Comparison of ENCODE assay signal across 8 cellular contexts in the genomic region with DNA sequence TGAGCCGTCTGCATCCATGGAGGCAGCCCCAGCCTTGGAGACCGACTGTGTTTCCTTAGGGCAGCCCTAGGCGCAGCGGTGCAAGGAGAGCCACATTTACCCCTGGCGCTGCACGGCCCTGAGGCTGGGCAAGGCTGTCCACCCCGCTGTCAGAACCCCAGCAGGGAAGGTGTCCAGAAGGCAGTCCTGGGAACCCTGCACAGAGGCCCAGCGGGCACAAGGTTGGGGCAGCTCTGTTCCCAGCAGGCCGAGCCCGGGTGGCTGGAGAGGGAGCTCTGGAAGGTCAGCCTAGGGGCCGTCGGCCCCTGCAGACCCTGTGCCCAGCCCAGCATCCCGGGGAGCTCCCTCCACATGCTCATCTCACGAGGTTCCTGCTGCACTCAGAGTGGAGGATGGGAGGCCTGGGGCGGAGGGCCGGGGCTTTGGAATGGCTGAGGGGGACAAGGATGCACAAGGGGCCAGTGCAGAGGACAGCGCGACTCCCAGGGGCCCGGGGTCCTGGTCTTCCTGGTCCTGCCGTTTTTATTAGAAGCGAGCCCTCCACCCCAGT. TPM values are rescaled to one million over a fixed set of nuclear protein-coding genes. Genes with fewer than 3 reads are reported as not detected.
DNase-seq lines count a peak whose midpoint lies in the region; ATAC-seq and TF ChIP-seq lines count a peak whose summit lies in the region.

No MANE protein-coding gene starts in this region.

- H3K36me3 Mint-ChIP-seq in activated T-cell treated with anti-CD3 and anti-CD28 coated beads, Interleukin-2, amount 50 U/mL, for 24 hours (ENCODE audit: low read depth) = no peaks in the 10 kb centered on the region

- TF ChIP-seq CTCF in brain microvascular endothelial cell (IDR thresholded peaks at IDR 0.05; ENCODE audit: low read depth, low read length, missing control alignments) (no peak), left lung (IDR thresholded peaks at IDR 0.05) (no peak), upper lobe of right lung (IDR thresholded peaks at IDR 0.05) (no peak)

- no peak overlapping the region for H3K27ac ChIP-seq in brain microvascular endothelial cell
- no peak overlapping the region for H3K27ac ChIP-seq in left lung
- no peak overlapping the region for H3K27ac ChIP-seq in upper lobe of right lung

- H3K27me3 Mint-ChIP-seq in activated T-cell treated with anti-CD3 and anti-CD28 coated beads, Interleukin-2, amount 50 U/mL, for 24 hours = peaks cover 58% of the 10 kb centered on the region

- H3K4me3 ChIP-seq in brain microvascular endothelial cell (ENCODE audit: low read depth, low read length) (peak overlapping the region; percentile 47), left lung (peak overlapping the region; percentile 28 to 43), upper lobe of right lung (peak overlapping the region; percentile 45)

- H3K36me3 ChIP-seq in brain microvascular endothelial cell (replicated peaks) (no peaks in the 10 kb centered on the region), left lung (no peaks in the 10 kb centered on the region), upper lobe of right lung (no peaks in the 10 kb centered on the region)

- no peak for ATAC-seq in left lung
- no peak for ATAC-seq in upper lobe of right lung
- no peak for ATAC-seq in HG03045 (IDR thresholded peaks at IDR 0.05; ENCODE audit: unreplicated experiment)

- H3K4me1 ChIP-seq in left lung = peaks cover 10 to 23% of the 10 kb centered on the region in 2 donors
- peaks cover 15% of the 10 kb centered on the region for H3K4me1 ChIP-seq in upper lobe of right lung

- no peaks in the 10 kb centered on the region for H3K27me3 ChIP-seq in brain microvascular endothelial cell (replicated peaks)
- peaks cover 0 to 90% of the 10 kb centered on the region in 2 donors for H3K27me3 ChIP-seq in left lung
- peaks cover 13% of the 10 kb centered on the region for H3K27me3 ChIP-seq in upper lobe of right lung

- no peak overlapping the region for H3K27ac Mint-ChIP-seq in activated T-cell treated with anti-CD3 and anti-CD28 coated beads, Interleukin-2, amount 50 U/mL, for 24 hours

- H3K9me3 Mint-ChIP-seq in activated T-cell treated with anti-CD3 and anti-CD28 coated beads, Interleukin-2, amount 50 U/mL, for 24 hours = no peaks in the 10 kb centered on the region

- peaks cover 6% of the 10 kb centered on the region for H3K4me1 Mint-ChIP-seq in activated T-cell treated with anti-CD3 and anti-CD28 coated beads, Interleukin-2, amount 50 U/mL, for 24 hours (ENCODE audit: low read depth)

- H3K9me3 ChIP-seq in left lung = no peaks in the 10 kb centered on the region
- H3K9me3 ChIP-seq in upper lobe of right lung = no peaks in the 10 kb centered on the region

- peak overlapping the region; percentile 47 for H3K4me3 Mint-ChIP-seq in activated T-cell treated with anti-CD3 and anti-CD28 coated beads, Interleukin-2, amount 50 U/mL, for 24 hours

- DNase-seq in activated T-cell treated with anti-CD3 and anti-CD28 coated beads, Interleukin-2, amount 50 U/mL, for 24 hours = peak; percentile 42
- no peak for DNase-seq in activated T-cell treated with anti-CD3 and anti-CD28 coated beads, Interleukin-2, amount 50 U/mL, for 48 hours
- DNase-seq in brain microvascular endothelial cell (no peak), left lung (peak; percentile 33 to 68), upper lobe of right lung (peak; percentile 65), NCI-H526 (lab: John Stamatoyannopoulos, UW) (no peak), SHP77 (lab: John Stamatoyannopoulos, UW) (no peak)

- intact Hi-C loops in left lung (cut with DNase I) = no loop called here
- intact Hi-C loops in upper lobe of right lung (cut with DNase I) = loop anchor here (10.0 kb wide), 1 partner anchor 61 kb away; the partner anchor contains the start of genes KLHL17 and PLEKHN1

- in situ Hi-C loops in brain microvascular endothelial cell (cut with HindIII; ENCODE audit: low pct_ligation_motif_present, low sequenced_read_pairs) = no loop called here

RNA-seq across cellular contexts. Expression of gene SAMD11, which starts 19.9 kb away (rescaled TPM):
- total RNA-seq in left lung (10 to 100 TPM in 1 of 2 donors, 1 to 10 TPM in 1; 7.1 to 49.7 TPM), upper lobe of right lung (6.0 TPM)

RNA-seq across cellular contexts. Expression of gene NOC2L, which starts 55.3 kb away (rescaled TPM):
- total RNA-seq in left lung (10 to 100 TPM; 44.9 to 76.8 TPM), upper lobe of right lung (54.5 TPM)

RNA-seq across cellular contexts. Expression of gene KLHL17, which starts 56.6 kb away (rescaled TPM):
- total RNA-seq in left lung (10 to 100 TPM; 11.8 to 17.9 TPM), upper lobe of right lung (17.0 TPM)

Comparison
In these comparisons a context has a peak if more than half of its experiments do, and no peak if none do; other contexts are left out.
1. DNase-seq: peak in activated T-cell treated with anti-CD3 and anti-CD28 coated beads, Interleukin-2, amount 50 U/mL, for 24 hours (single experiment), left lung (2 of 2) and upper lobe of right lung (single experiment); none in activated T-cell treated with anti-CD3 and anti-CD28 coated beads, Interleukin-2, amount 50 U/mL, for 48 hours (0 of 2), brain microvascular endothelial cell (single experiment), NCI-H526 (0 of 2) and SHP77 (0 of 2).
2. Peak in every context shown above with its lines, with median percentiles within 50 percentile points of each other: H3K4me3 ChIP-seq.